10 cellular contexts compared by ENCODE assay signal in the genomic region with DNA sequence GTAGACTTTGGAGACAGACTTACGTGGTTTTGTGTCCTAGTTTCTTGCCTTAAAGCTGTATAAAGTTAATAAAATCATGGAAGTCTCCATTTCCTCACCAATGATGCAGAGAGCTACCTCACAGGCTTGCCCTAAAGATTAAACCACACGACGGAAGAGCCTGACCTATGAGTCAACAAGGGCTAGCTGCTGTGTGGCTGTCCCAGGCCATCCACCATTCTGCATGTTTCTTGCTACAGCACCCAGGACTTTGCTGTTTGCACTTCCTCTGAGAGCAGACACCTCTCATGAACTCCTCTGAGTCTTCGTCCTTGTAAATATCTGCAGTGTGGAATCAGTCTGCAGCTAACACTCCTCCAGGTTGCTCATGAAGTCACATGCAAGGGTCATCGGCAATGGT.
DNase-seq lines count a peak whose midpoint lies in the region; ATAC-seq and TF ChIP-seq lines count a peak whose summit lies in the region.
"Had no signal": no experiment of that assay in that cellular context is flagged by ENCODE, and none has a peak within 500 bp of the region (broad histone marks: within the 10 kb centered on the region; RNA-seq: fewer than 3 reads in every experiment).

No MANE protein-coding gene starts in this region.

- no peak overlapping the region for H3K9ac ChIP-seq in mesenchymal stem cell (ENCODE audit: low read length)

- CTCF ChIA-PET in Calu3 (lab: Charles Lee) = no interaction called here

- H3K4me1 ChIP-seq in mesenchymal stem cell (ENCODE audit: control insufficient read depth, insufficient read depth, low read depth, low read length) (peaks cover 7% of the 10 kb centered on the region), SJCRH30 (no peaks in the 10 kb centered on the region), vagina (peaks cover 20% of the 10 kb centered on the region)

- H3K4ac ChIP-seq in mesenchymal stem cell (ENCODE audit: low read depth in 1 of 2, low read length in 2 of 2) = peak overlapping the region in 1 of 2 experiments; percentile 73

- 18% methylated on average over 4 of the region's 5 CpGs for WGBS in mesenchymal stem cell

- no peak overlapping the region for H2AK5ac ChIP-seq in mesenchymal stem cell (ENCODE audit: low read length, severe bottlenecking)

- H3K4me2 ChIP-seq in mesenchymal stem cell (ENCODE audit: low read length, poor library complexity, severe bottlenecking) = no peak overlapping the region

- H4K91ac ChIP-seq in mesenchymal stem cell (ENCODE audit: low read length) = no peak overlapping the region

- no peak overlapping the region for H2AFZ ChIP-seq in mesenchymal stem cell (ENCODE audit: low read depth, low read length)

- BruUV-seq in Calu3 (replicated peaks; lab: Mats Ljungman, UMichigan) = no TSS peak

- no peak for ATAC-seq in HG03460 (IDR thresholded peaks at IDR 0.05; ENCODE audit: unreplicated experiment)
- ATAC-seq in HG02981 (IDR thresholded peaks at IDR 0.05; ENCODE audit: unreplicated experiment) = no peak

- intact Hi-C loops in Calu3 (cut with micrococcal nuclease; ENCODE audit: unreplicated experiment) = loop anchor here (5.0 kb wide), 1 partner anchor 161 kb away; a partner anchor contains a TSS
- intact Hi-C loops in vagina (cut with DNase I) = no loop called here

- no peaks in the 10 kb centered on the region for H3K36me3 Mint-ChIP-seq in Calu3 (ENCODE audit: insufficient read depth, unreplicated experiment)

- TF ChIP-seq POLR2A in vagina (IDR thresholded peaks at IDR 0.05) = no peak

- peak overlapping the region; percentile 20 to 51 for H2BK12ac ChIP-seq in mesenchymal stem cell (ENCODE audit: low read length in 2 of 2)

- no peak overlapping the region for H3K27ac Mint-ChIP-seq in Calu3 (ENCODE audit: unreplicated experiment)

- H2BK5ac ChIP-seq in mesenchymal stem cell (ENCODE audit: low read depth, low read length, poor library complexity, severe bottlenecking) = no peak overlapping the region

- TF ChIP-seq CTCF in Calu3 (IDR thresholded peaks at IDR 0.05; ENCODE audit: unreplicated experiment) (no peak), vagina (IDR thresholded peaks at IDR 0.05) (no peak)

- H3K4me3 ChIP-seq in mesenchymal stem cell (ENCODE audit: insufficient read depth in 1 of 2, low read depth in 1 of 2, low read length in 2 of 2) (no peak overlapping the region), SJCRH30 (no peak overlapping the region), vagina (no peak overlapping the region)
- H3K4me3 ChIP-seq: lower lobe of right lung, skin epidermis had no signal

- H3K4me1 Mint-ChIP-seq in Calu3 (ENCODE audit: low read depth, unreplicated experiment) = peaks cover 23% of the 10 kb centered on the region

- H3K36me3 ChIP-seq in mesenchymal stem cell (ENCODE audit: control insufficient read depth in 1 of 2, insufficient read depth in 2 of 2, low read depth in 1 of 2, low read length in 2 of 2) (no peaks in the 10 kb centered on the region), SJCRH30 (no peaks in the 10 kb centered on the region), vagina (no peaks in the 10 kb centered on the region)
- H3K36me3 ChIP-seq: lower lobe of right lung had no signal

- no peak overlapping the region for H3K4me3 Mint-ChIP-seq in Calu3 (ENCODE audit: low read depth, unreplicated experiment)

- no peak overlapping the region for H4K8ac ChIP-seq in mesenchymal stem cell (ENCODE audit: low read length)

- DNase-seq in Calu3 = peak; percentile 6
- peak; percentile 90 for DNase-seq in M059J (ENCODE audit: low read depth)
- peak; percentile 15 for DNase-seq in activated gamma-delta T cell treated with anti-CD3 and anti-CD28 coated beads, Interleukin-2, amount 50 U/mL, for 16 hours (ENCODE audit: low read depth)
- DNase-seq in mesenchymal stem cell = peak; percentile 89
- DNase-seq in SJCRH30 = no peak
- DNase-seq in vagina (ENCODE audit: extremely low spot score in 2 of 2) = no peak
- DNase-seq: lower lobe of right lung had no signal

- no peaks in the 10 kb centered on the region for H3K79me1 ChIP-seq in mesenchymal stem cell (replicated peaks; ENCODE audit: low read length, poor library complexity, severe bottlenecking)

- no peak overlapping the region for H3K23ac ChIP-seq in mesenchymal stem cell (ENCODE audit: low read length in 2 of 2)

- no peaks in the 10 kb centered on the region for H3K9me3 Mint-ChIP-seq in Calu3 (ENCODE audit: low read depth, unreplicated experiment)

- H3K9me3 ChIP-seq in mesenchymal stem cell (ENCODE audit: control insufficient read depth, low read length) (no peaks in the 10 kb centered on the region), SJCRH30 (replicated peaks) (no peaks in the 10 kb centered on the region), vagina (no peaks in the 10 kb centered on the region)
- H3K9me3 ChIP-seq: lower lobe of right lung had no signal

- peak overlapping the region; percentile 16 to 72 for H3K18ac ChIP-seq in mesenchymal stem cell (ENCODE audit: low read depth in 1 of 2, low read length in 2 of 2)

- no peaks in the 10 kb centered on the region for H3K27me3 Mint-ChIP-seq in Calu3 (ENCODE audit: unreplicated experiment)

- H3K27ac ChIP-seq in mesenchymal stem cell (ENCODE audit: low read length, poor library complexity, severe bottlenecking) = no peak overlapping the region
- no peak overlapping the region for H3K27ac ChIP-seq in SJCRH30
- no peak overlapping the region for H3K27ac ChIP-seq in vagina
- H3K27ac ChIP-seq: lower lobe of right lung had no signal

- no peak overlapping the region for H3K14ac ChIP-seq in mesenchymal stem cell (ENCODE audit: low read length in 2 of 2)

- H2BK120ac ChIP-seq in mesenchymal stem cell (ENCODE audit: low read depth, low read length) = no peak overlapping the region

- no peaks in the 10 kb centered on the region for H3K27me3 ChIP-seq in mesenchymal stem cell (ENCODE audit: control insufficient read depth in 1 of 2, insufficient read depth in 1 of 2, low read length in 2 of 2)
- no peaks in the 10 kb centered on the region for H3K27me3 ChIP-seq in SJCRH30
- no peaks in the 10 kb centered on the region for H3K27me3 ChIP-seq in vagina

- H2BK15ac ChIP-seq in mesenchymal stem cell (ENCODE audit: low read depth, poor library complexity, severe bottlenecking) = no peak overlapping the region

Comparison
In these comparisons a context has a peak if more than half of its experiments do, and no peak if none do; other contexts are left out.
1. DNase-seq: peak in Calu3 (single experiment), M059J (single experiment), activated gamma-delta T cell treated with anti-CD3 and anti-CD28 coated beads, Interleukin-2, amount 50 U/mL, for 16 hours (single experiment) and mesenchymal stem cell (single experiment); none in SJCRH30 (0 of 2) and vagina (0 of 2).